ENCODE assay signal across 8 cellular contexts in genomic region chr1:168180148-168180524, GRCh38. TPM values are rescaled to one million over a fixed set of nuclear protein-coding genes. Genes with fewer than 3 reads are reported as not detected.
A peak's percentile ranks its signal among the peaks of the same experiment; 100 is the strongest.
DNase-seq lines count a peak whose midpoint lies in the region; ATAC-seq, FAIRE-seq and TF ChIP-seq lines count a peak whose summit lies in the region.

No MANE protein-coding gene starts in this region.

- 20% methylated on average over 2 of the region's 2 CpGs for WGBS in GM12878 (ENCODE audit: insufficient coverage, insufficient replicate concordance, low lambda C conversion rate, missing lambda C conversion rate)
- 59 to 63% methylated on average over 2 of the region's 2 CpGs for WGBS in lung, 2 donors

- intact Hi-C loops in left ventricle myocardium inferior (cut with micrococcal nuclease) (no loop called here), left cardiac atrium (cut with DNase I) (no loop called here), GM12878 (cut with micrococcal nuclease; ENCODE audit: unreplicated experiment) (no loop called here)

- peak overlapping the region; percentile 90 for H3K27ac ChIP-seq in left ventricle myocardium inferior (replicated peaks)
- H3K27ac ChIP-seq in GM12878 (ENCODE audit: control insufficient read depth, insufficient read depth): peak overlapping the region; percentile 95
- peak overlapping the region in 1 of 2 donors; percentile 97 for H3K27ac ChIP-seq in lung (ENCODE audit: low read depth in 1 of 2, low read length in 1 of 2)

- no peak for TF ChIP-seq EP300 in GM12878 (IDR thresholded peaks at IDR 0.05; ENCODE audit: borderline replicate concordance in 1 of 2, control insufficient read depth in 1 of 2, low read depth in 2 of 2, low read length in 2 of 2)

- no peak for DNase-seq in left ventricle myocardium inferior
- no peak for DNase-seq in left cardiac atrium
- no peak for DNase-seq in GM12878 (ENCODE audit: low read depth, low spot score)
- no peak for DNase-seq in lung (ENCODE audit: low spot score)
- no peak for DNase-seq in NCI-H1930 (lab: John Stamatoyannopoulos, UW)
- no peak for DNase-seq in HEK293T (ENCODE audit: extremely low spot score)

- TF ChIP-seq POLR2A in GM12878 (IDR thresholded peaks at IDR 0.05; ENCODE audit: low read depth, low read length): no peak

- H3K36me3 ChIP-seq in left ventricle myocardium inferior (peaks cover 4% of the 10 kb centered on the region), GM12878 (ENCODE audit: control insufficient read depth in 2 of 2, insufficient read depth in 2 of 2, low read length in 1 of 2) (no peaks in the 10 kb centered on the region), lung (ENCODE audit: control insufficient read depth in 2 of 2, insufficient read depth in 2 of 2, low read length in 2 of 2) (no peaks in the 10 kb centered on the region)

- H3K4me3 ChIP-seq in left ventricle myocardium inferior (peak overlapping the region; percentile 75), GM12878 (peak overlapping the region; percentile 91), lung (peak overlapping the region; percentile 90)

- TF ChIP-seq RAD21 in GM12878 (IDR thresholded peaks at IDR 0.05; ENCODE audit: insufficient read depth, low read depth, low read length): no peak

- CTCF ChIA-PET in GM12878 (lab: Yijun Ruan, JAX): interaction anchor here (1.0 to 2.1 kb wide), 8 partner anchors 8 to 163 kb away, joined by 3 to 13 read pairs (median 4); partner anchors contain the start of gene SFT2D2
- CTCF ChIA-PET in HEK293T (lab: Yijun Ruan, JAX): interaction anchor here (0.9 to 1.1 kb wide), 3 partner anchors 10 to 46 kb away, joined by 3 read pairs; partner anchors contain the start of gene SFT2D2

- TF ChIP-seq CTCF in left ventricle myocardium inferior (IDR thresholded peaks at IDR 0.05; ENCODE audit: borderline replicate concordance): no peak
- no peak for TF ChIP-seq CTCF in GM12878 (IDR thresholded peaks at IDR 0.05 in 2 of 3, conservative IDR thresholded peaks at IDR 0.05 in 1 of 3; ENCODE audit: control insufficient read depth in 2 of 3, extremely low read depth in 1 of 3, insufficient read depth in 1 of 3, low read depth in 3 of 3, low read length in 3 of 3)
- TF ChIP-seq CTCF in lung (IDR thresholded peaks at IDR 0.05; ENCODE audit: control extremely low read depth, extremely low read depth): no peak

- POLR2A ChIA-PET in GM12878 (lab: Charles Lee): interaction anchor here (0.6 to 3.4 kb wide), 7 partner anchors 9 to 163 kb away, joined by 3 to 21 read pairs (median 4); partner anchors contain the start of gene SFT2D2
- POLR2A ChIA-PET in HEK293T (lab: Yijun Ruan, JAX): no interaction called here

- RAD21 ChIA-PET in GM12878 (lab: Charles Lee; ENCODE audit: unreplicated experiment): interaction anchor here (0.6 to 1.8 kb wide), 5 partner anchors 47 to 252 kb away, joined by 3 to 13 read pairs (median 3); partner anchors contain the start of gene SFT2D2

- in situ Hi-C loops in GM12878 (cut with MboI): no loop called here

- SMC1A ChIA-PET in GM12878 (lab: Charles Lee; ENCODE audit: uncharacterized antibody, unreplicated experiment): interaction anchor here (0.8 to 2.1 kb wide), 9 partner anchors 8 to 67 kb away, joined by 3 to 10 read pairs (median 4); no protein-coding TSS in a partner anchor

- H3K9ac ChIP-seq in GM12878 (ENCODE audit: control insufficient read depth, insufficient read depth, low read length): peak overlapping the region; percentile 94

- peaks cover 36% of the 10 kb centered on the region for H3K79me2 ChIP-seq in GM12878 (ENCODE audit: control insufficient read depth, insufficient read depth, low read length)

- ATAC-seq in left cardiac atrium: no peak
- ATAC-seq in GM12878: 0 out of 3 replicates have a peak, but pooled peaks have one; percentile 7
- ATAC-seq in lung (ENCODE audit: insufficient read depth, low FRiP score): no peak
- ATAC-seq in GM18909 (IDR thresholded peaks at IDR 0.05; ENCODE audit: poor library complexity, unreplicated experiment): no peak
- ATAC-seq in GM21367 (IDR thresholded peaks at IDR 0.05; ENCODE audit: unreplicated experiment): no peak

- peaks cover 18% of the 10 kb centered on the region for H3K4me1 ChIP-seq in left ventricle myocardium inferior
- H3K4me1 ChIP-seq in GM12878 (ENCODE audit: control insufficient read depth, insufficient read depth, low read length): no peaks in the 10 kb centered on the region; the same call in 1 of the 2 replicates
- peaks cover 0 to 6% of the 10 kb centered on the region in 2 donors for H3K4me1 ChIP-seq in lung (ENCODE audit: control insufficient read depth in 2 of 2, insufficient read depth in 2 of 2, low read length in 2 of 2)

- H4K20me1 ChIP-seq in GM12878 (ENCODE audit: control insufficient read depth, insufficient read depth): no peaks in the 10 kb centered on the region

- no peaks in the 10 kb centered on the region for H3K27me3 ChIP-seq in left ventricle myocardium inferior (ENCODE audit: low read depth)
- H3K27me3 ChIP-seq in GM12878 (replicated peaks in 1 of 2; ENCODE audit: control insufficient read depth in 2 of 2, insufficient read depth in 2 of 2, low read length in 1 of 2): no peaks in the 10 kb centered on the region
- H3K27me3 ChIP-seq in lung (ENCODE audit: control insufficient read depth, insufficient read depth): no peaks in the 10 kb centered on the region

- TSS peak; percentile 80 for BruUV-seq in GM12878 (replicated peaks; lab: Mats Ljungman, UMichigan)

- FAIRE-seq in GM12878 (lab: Jason Lieb, UNC): no peak

- H3K4me2 ChIP-seq in GM12878 (ENCODE audit: control insufficient read depth, insufficient read depth): peak overlapping the region; percentile 89

- no peak overlapping the region for H2AFZ ChIP-seq in GM12878 (ENCODE audit: control insufficient read depth, low read depth, low read length)

- H3K9me3 ChIP-seq in left ventricle myocardium inferior (replicated peaks) (no peaks in the 10 kb centered on the region), GM12878 (replicated peaks; ENCODE audit: control insufficient read depth, insufficient read depth, low read length) (no peaks in the 10 kb centered on the region; the same call in 2 of the 3 replicates), lung (ENCODE audit: control insufficient read depth in 2 of 2, insufficient read depth in 1 of 2, low read length in 1 of 2) (no peaks in the 10 kb centered on the region)

RNA-seq across cellular contexts. Expression of gene TIPRL, which starts 1.4 kb away (rescaled TPM):
- total RNA-seq in left ventricle myocardium inferior (28.3 TPM), left cardiac atrium (10 to 100 TPM; 22.8 to 28.8 TPM), GM12878 (2014; rRNA removed) (38.2 and 43.9 TPM in 2 replicates), GM12878 (2014; rRNA removed; fragmentation: Illumina TruSeq; extraction: Trizol) (47.9 and 48.8 TPM in 2 replicates), GM12878 (2021) (37.6 and 42.2 TPM in 2 replicates), lung (10 to 100 TPM; 26.4 to 38.4 TPM)
- 16.3 and 17.4 TPM in 2 replicates for total RNA-seq in GM12878 (2013; cell fraction: nucleolus; rRNA removed)
- polyA plus RNA-seq in GM12878 (2011; ENCODE audit: low read depth): 11.5 TPM
- polyA plus RNA-seq in GM12878 (2011; rRNA removed) (72.1 and 135 TPM in 2 replicates), GM12878 (2014; fragmentation: Illumina TruSeq; extraction: Trizol) (42.2 and 55.5 TPM in 2 replicates), GM12878 (2014; fragmentation: Nextera tagmentation; extraction: Ambion mirVana) (10 to 100 TPM; 51.9 to 57.9 TPM), GM12878 (2014; rRNA removed) (33.5 and 36.4 TPM in 2 replicates), GM12878 (2016; fragmentation: Nextera tagmentation; extraction: Ambion mirVana) (10 to 100 TPM; 57.6 to 62.7 TPM), lung (10 to 100 TPM; 14.2 to 17.1 TPM)
- 16.2 and 18.5 TPM in 2 replicates for polyA plus RNA-seq in GM12878 (2011; cell fraction: cytosol; rRNA removed)
- 13.0 and 14.8 TPM in 2 replicates for polyA plus RNA-seq in GM12878 (2011; cell fraction: nucleus; rRNA removed)
- polyA plus RNA-seq in GM12878 (2012): 21.1 and 24.9 TPM in 2 replicates
- polyA minus RNA-seq in GM12878 (2011; rRNA and poly(A)+ RNA removed): 18.8 and 34.2 TPM in 2 replicates
- polyA minus RNA-seq in GM12878 (2011; cell fraction: cytosol; rRNA and poly(A)+ RNA removed): 10.3 and 10.9 TPM in 2 replicates
- 3.5 and 5.2 TPM in 2 replicates for polyA minus RNA-seq in GM12878 (2011; cell fraction: nucleus; rRNA and poly(A)+ RNA removed)

RNA-seq across cellular contexts. Expression of gene GPR161, which starts 43.4 kb away (rescaled TPM):
- total RNA-seq in left ventricle myocardium inferior (2.8 TPM), left cardiac atrium (1 to 10 TPM; 4.8 to 6.0 TPM), GM12878 (2014; rRNA removed) (0.17 and 0.71 TPM in 2 replicates), GM12878 (2014; rRNA removed; fragmentation: Illumina TruSeq; extraction: Trizol) (0.28 and 0.49 TPM in 2 replicates), GM12878 (2021) (0.46 and 0.61 TPM in 2 replicates), lung (10 to 100 TPM in 1 of 2 donors, 1 to 10 TPM in 1; 8.4 to 15.0 TPM)
- not detected in 2 replicates for total RNA-seq in GM12878 (2013; cell fraction: nucleolus; rRNA removed)
- polyA plus RNA-seq in GM12878 (2011; ENCODE audit: low read depth): 0.09 TPM
- polyA plus RNA-seq in GM12878 (2011; rRNA removed) (not detected in 2 replicates), GM12878 (2014; fragmentation: Illumina TruSeq; extraction: Trizol) (0.22 and 0.43 TPM in 2 replicates), GM12878 (2014; fragmentation: Nextera tagmentation; extraction: Ambion mirVana) (under 1 TPM in 1 of 2 experiments, not detected in 1; 0.07 TPM), GM12878 (2014; rRNA removed) (0.13 and 0.29 TPM in 2 replicates), GM12878 (2016; fragmentation: Nextera tagmentation; extraction: Ambion mirVana) (under 1 TPM; 0.08 to 0.39 TPM), lung (1 to 10 TPM; 2.8 to 3.0 TPM)
- polyA plus RNA-seq in GM12878 (2011; cell fraction: cytosol; rRNA removed): 0.05 TPM in 1 of 2 replicates, not detected in the other
- polyA plus RNA-seq in GM12878 (2011; cell fraction: nucleus; rRNA removed): 0.04 and 0.09 TPM in 2 replicates
- 0.08 and 0.21 TPM in 2 replicates for polyA plus RNA-seq in GM12878 (2012)
- polyA minus RNA-seq in GM12878 (2011; rRNA and poly(A)+ RNA removed): not detected in 2 replicates
- not detected in 2 replicates for polyA minus RNA-seq in GM12878 (2011; cell fraction: cytosol; rRNA and poly(A)+ RNA removed)
- not detected in 2 replicates for polyA minus RNA-seq in GM12878 (2011; cell fraction: nucleus; rRNA and poly(A)+ RNA removed)

RNA-seq across cellular contexts. Expression of gene SFT2D2, which starts 45.7 kb away (rescaled TPM):
- total RNA-seq in left ventricle myocardium inferior: 13.3 TPM
- total RNA-seq in left cardiac atrium: 10 to 100 TPM; 28.4 to 30.0 TPM
- 122 and 133 TPM in 2 replicates for total RNA-seq in GM12878 (2013; cell fraction: nucleolus; rRNA removed)
- 25.6 and 31.8 TPM in 2 replicates for total RNA-seq in GM12878 (2014; rRNA removed)
- total RNA-seq in GM12878 (2014; rRNA removed; fragmentation: Illumina TruSeq; extraction: Trizol): 24.2 and 24.9 TPM in 2 replicates
- total RNA-seq in GM12878 (2021): 49.0 and 52.1 TPM in 2 replicates
- polyA plus RNA-seq in GM12878 (2011; ENCODE audit: low read depth): 12.6 TPM
- 49.6 and 56.9 TPM in 2 replicates for polyA plus RNA-seq in GM12878 (2011; rRNA removed)
- 22.4 and 28.0 TPM in 2 replicates for polyA plus RNA-seq in GM12878 (2011; cell fraction: cytosol; rRNA removed)
- 22.6 and 26.0 TPM in 2 replicates for polyA plus RNA-seq in GM12878 (2011; cell fraction: nucleus; rRNA removed)
- 9.6 and 14.1 TPM in 2 replicates for polyA plus RNA-seq in GM12878 (2012)
- polyA plus RNA-seq in GM12878 (2014; fragmentation: Illumina TruSeq; extraction: Trizol): 12.3 and 15.7 TPM in 2 replicates
- polyA plus RNA-seq in GM12878 (2014; fragmentation: Nextera tagmentation; extraction: Ambion mirVana): 1 to 10 TPM; 5.6 to 6.3 TPM
- 16.4 and 17.5 TPM in 2 replicates for polyA plus RNA-seq in GM12878 (2014; rRNA removed)
- polyA plus RNA-seq in GM12878 (2016; fragmentation: Nextera tagmentation; extraction: Ambion mirVana): 10 to 100 TPM; 39.1 to 48.5 TPM
- polyA minus RNA-seq in GM12878 (2011; rRNA and poly(A)+ RNA removed): 91.6 and 161 TPM in 2 replicates
- polyA minus RNA-seq in GM12878 (2011; cell fraction: cytosol; rRNA and poly(A)+ RNA removed): 38.8 and 49.8 TPM in 2 replicates
- polyA minus RNA-seq in GM12878 (2011; cell fraction: nucleus; rRNA and poly(A)+ RNA removed): 16.3 and 30.0 TPM in 2 replicates
- 10 to 100 TPM; 58.4 to 70.3 TPM for total RNA-seq in lung
- polyA plus RNA-seq in lung: 1 to 10 TPM; 5.9 to 7.6 TPM
